In genomic region chr17:80812362-80813088, GRCh38 we compare ENCODE assay signal across 14 cellular contexts.
DNase-seq lines count a peak whose midpoint lies in the region; ATAC-seq lines count a peak whose summit lies in the region.
"Had no signal": no experiment of that assay in that cellular context is flagged by ENCODE, and none has a peak within 500 bp of the region (broad histone marks: within the 10 kb centered on the region; RNA-seq: fewer than 3 reads in every experiment).

No MANE protein-coding gene starts in this region.

- H3K36me3 Mint-ChIP-seq in activated naive CD8-positive, alpha-beta T cell treated with anti-CD3 and anti-CD28 coated beads, Interleukin-2, amount 50 U/mL, for 24 hours (ENCODE audit: low read depth): peaks cover 34% of the 10 kb centered on the region

- H3K9me3 Mint-ChIP-seq in activated naive CD8-positive, alpha-beta T cell treated with anti-CD3 and anti-CD28 coated beads, Interleukin-2, amount 50 U/mL, for 24 hours: peaks cover 2% of the 10 kb centered on the region
- H3K9me3 Mint-ChIP-seq in stimulated activated naive CD8-positive, alpha-beta T cell treated with anti-CD3 and anti-CD28 coated beads, Interleukin-15, amount 100 ng/mL, for 72 hours: peaks cover 8 to 10% of the 10 kb centered on the region in 2 donors

- H3K4me3 Mint-ChIP-seq in activated naive CD8-positive, alpha-beta T cell treated with anti-CD3 and anti-CD28 coated beads, Interleukin-2, amount 50 U/mL, for 24 hours: peak overlapping the region; percentile 21
- H3K4me3 Mint-ChIP-seq in stimulated activated naive CD8-positive, alpha-beta T cell treated with anti-CD3 and anti-CD28 coated beads, Interleukin-15, amount 100 ng/mL, for 72 hours: peak overlapping the region in 1 of 2 donors; percentile 7

- peaks cover 28% of the 10 kb centered on the region for H3K4me1 Mint-ChIP-seq in activated naive CD8-positive, alpha-beta T cell treated with anti-CD3 and anti-CD28 coated beads, Interleukin-2, amount 50 U/mL, for 24 hours
- H3K4me1 Mint-ChIP-seq in stimulated activated naive CD8-positive, alpha-beta T cell treated with anti-CD3 and anti-CD28 coated beads, Interleukin-15, amount 100 ng/mL, for 72 hours: peaks cover 57% of the 10 kb centered on the region

- H3K27me3 Mint-ChIP-seq in activated naive CD8-positive, alpha-beta T cell treated with anti-CD3 and anti-CD28 coated beads, Interleukin-2, amount 50 U/mL, for 24 hours: no peaks in the 10 kb centered on the region
- no peaks in the 10 kb centered on the region for H3K27me3 Mint-ChIP-seq in stimulated activated naive CD8-positive, alpha-beta T cell treated with anti-CD3 and anti-CD28 coated beads, Interleukin-15, amount 100 ng/mL, for 72 hours

- peak overlapping the region; percentile 42 for H3K27ac Mint-ChIP-seq in activated naive CD8-positive, alpha-beta T cell treated with anti-CD3 and anti-CD28 coated beads, Interleukin-2, amount 50 U/mL, for 24 hours
- H3K27ac Mint-ChIP-seq in stimulated activated naive CD8-positive, alpha-beta T cell treated with anti-CD3 and anti-CD28 coated beads, Interleukin-15, amount 100 ng/mL, for 72 hours: peak overlapping the region; percentile 75 to 93

- no peak for ATAC-seq in activated naive CD8-positive, alpha-beta T cell treated with anti-CD3 and anti-CD28 coated beads, Interleukin-2, amount 50 U/mL, for 24 hours
- no peak for ATAC-seq in stimulated activated naive CD8-positive, alpha-beta T cell treated with anti-CD3 and anti-CD28 coated beads, Interleukin-15, amount 100 ng/mL, for 72 hours
- no peak for ATAC-seq in HG03280 (IDR thresholded peaks at IDR 0.05; ENCODE audit: unreplicated experiment)
- ATAC-seq: Panc1, pancreas had no signal

- DNase-seq in stimulated activated CD4-positive, alpha-beta T cell treated with anti-CD3 and anti-CD28 coated beads, Interleukin-15, amount 100 ng/mL, for 24 hours: peak; percentile 38
- DNase-seq in stimulated activated CD4-positive, alpha-beta T cell treated with anti-CD3 and anti-CD28 coated beads, Interleukin-2, amount 100 ng/mL, for 48 hours: no peak
- DNase-seq in activated CD4-positive, CD25-positive, alpha-beta regulatory T cell treated with anti-CD3 and anti-CD28 coated beads, Interleukin-2, amount 50 U/mL, for 72 hours: peak; percentile 28
- DNase-seq in activated naive CD8-positive, alpha-beta T cell treated with anti-CD3 and anti-CD28 coated beads, Interleukin-2, amount 50 U/mL, for 24 hours: no peak
- no peak for DNase-seq in stimulated activated naive CD8-positive, alpha-beta T cell treated with anti-CD3 and anti-CD28 coated beads, Interleukin-15, amount 100 ng/mL, for 72 hours
- DNase-seq in NCI-H1092 (lab: John Stamatoyannopoulos, UW) (no peak), 8988T (no peak)
- DNase-seq: effector CD8-positive, alpha-beta T cell; hippocampal formation; MV-4-11; NCI-H82 had no signal

Comparison
In these comparisons a context has a peak if more than half of its experiments do, and no peak if none do; other contexts are left out.
1. DNase-seq: peak in stimulated activated CD4-positive, alpha-beta T cell treated with anti-CD3 and anti-CD28 coated beads, Interleukin-15, amount 100 ng/mL, for 24 hours (single experiment) and activated CD4-positive, CD25-positive, alpha-beta regulatory T cell treated with anti-CD3 and anti-CD28 coated beads, Interleukin-2, amount 50 U/mL, for 72 hours (single experiment); none in stimulated activated CD4-positive, alpha-beta T cell treated with anti-CD3 and anti-CD28 coated beads, Interleukin-2, amount 100 ng/mL, for 48 hours (0 of 2), activated naive CD8-positive, alpha-beta T cell treated with anti-CD3 and anti-CD28 coated beads, Interleukin-2, amount 50 U/mL, for 24 hours (single experiment), stimulated activated naive CD8-positive, alpha-beta T cell treated with anti-CD3 and anti-CD28 coated beads, Interleukin-15, amount 100 ng/mL, for 72 hours (0 of 2), NCI-H1092 (single experiment) and 8988T (single experiment).